ENCODE assay signal across 16 cellular contexts in the genomic region with DNA sequence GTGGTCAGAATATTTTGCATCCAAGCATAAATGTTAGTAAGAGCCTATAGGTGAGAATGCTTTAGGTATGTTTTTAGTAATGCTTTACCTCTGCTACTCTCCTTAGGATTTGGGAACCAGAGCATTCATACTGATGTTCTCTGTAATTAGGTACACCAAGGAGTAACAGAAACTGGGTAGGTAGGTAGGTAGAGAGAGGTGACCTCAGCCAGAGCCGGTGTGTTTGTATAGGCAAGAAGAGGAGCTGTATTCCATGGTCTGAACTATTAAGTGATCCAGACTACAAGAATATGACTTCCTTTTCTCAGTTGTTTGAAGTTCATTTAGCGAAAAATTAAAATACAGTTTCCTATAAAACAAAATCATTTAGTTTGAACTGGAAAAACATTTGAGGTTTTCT.
"Had no signal": no experiment of that assay in that cellular context is flagged by ENCODE, and none has a peak within 500 bp of the region (broad histone marks: within the 10 kb centered on the region; RNA-seq: fewer than 3 reads in every experiment).

No MANE protein-coding gene starts in this region.

- H3K4me1 ChIP-seq: ascending aorta, gastrocnemius medialis, heart right ventricle, tibial nerve, vagina had no signal

- H3K4me3 ChIP-seq: ascending aorta, gastrocnemius medialis, heart right ventricle, tibial nerve, vagina had no signal

- H3K9me3 Mint-ChIP-seq: activated CD4-positive, alpha-beta memory T cell treated with anti-CD3 and anti-CD28 coated beads, Interleukin-2, amount 10 ng/mL, durations not matched to agents 7 days and 5 days; activated naive CD8-positive, alpha-beta T cell treated with anti-CD3 and anti-CD28 coated beads, Interleukin-2, amount 50 U/mL, for 24 hours had no signal

- ATAC-seq: activated CD4-positive, alpha-beta T cell treated with anti-CD3 and anti-CD28 coated beads for 36 hours; activated naive CD8-positive, alpha-beta T cell treated with anti-CD3 and anti-CD28 coated beads, Interleukin-2, amount 50 U/mL, for 24 hours; gastrocnemius medialis; heart right ventricle; left ventricle myocardium superior had no signal

- H3K4me1 Mint-ChIP-seq: activated CD4-positive, alpha-beta memory T cell treated with anti-CD3 and anti-CD28 coated beads, Interleukin-2, amount 10 ng/mL, durations not matched to agents 7 days and 5 days; activated CD4-positive, alpha-beta T cell treated with anti-CD3 and anti-CD28 coated beads for 36 hours; activated naive CD8-positive, alpha-beta T cell treated with anti-CD3 and anti-CD28 coated beads, Interleukin-2, amount 50 U/mL, for 24 hours; neural crest cell had no signal

- H3K4me3 Mint-ChIP-seq: activated CD4-positive, alpha-beta memory T cell treated with anti-CD3 and anti-CD28 coated beads, Interleukin-2, amount 10 ng/mL, durations not matched to agents 7 days and 5 days; activated CD4-positive, alpha-beta T cell treated with anti-CD3 and anti-CD28 coated beads for 36 hours; activated naive CD8-positive, alpha-beta T cell treated with anti-CD3 and anti-CD28 coated beads, Interleukin-2, amount 50 U/mL, for 24 hours; neural crest cell had no signal

- DNase-seq: activated CD4-positive, alpha-beta memory T cell treated with anti-CD3 and anti-CD28 coated beads, Interleukin-2, amount 10 ng/mL, durations not matched to agents 7 days and 5 days; activated CD4-positive, alpha-beta T cell treated with anti-CD3 and anti-CD28 coated beads for 36 hours; activated naive CD4-positive, alpha-beta T cell treated with Interleukin-2 at 50 U/mL for 16 hours; activated naive CD8-positive, alpha-beta T cell treated with anti-CD3 and anti-CD28 coated beads, Interleukin-2, amount 50 U/mL, for 24 hours; gastrocnemius medialis; heart right ventricle; islet precursor cell; left ventricle myocardium superior; mesenchymal stem cell; WERI-Rb-1 had no signal

- FAIRE-seq: bronchial epithelial cell, endothelial cell of umbilical vein had no signal

- H3K27ac Mint-ChIP-seq: activated CD4-positive, alpha-beta memory T cell treated with anti-CD3 and anti-CD28 coated beads, Interleukin-2, amount 10 ng/mL, durations not matched to agents 7 days and 5 days; activated CD4-positive, alpha-beta T cell treated with anti-CD3 and anti-CD28 coated beads for 36 hours; activated naive CD8-positive, alpha-beta T cell treated with anti-CD3 and anti-CD28 coated beads, Interleukin-2, amount 50 U/mL, for 24 hours had no signal

- H3K9me3 ChIP-seq: ascending aorta, gastrocnemius medialis, heart right ventricle, tibial nerve, vagina had no signal

- H3K27ac ChIP-seq: ascending aorta, gastrocnemius medialis, heart right ventricle, tibial nerve, vagina, WERI-Rb-1 had no signal

- H3K36me3 ChIP-seq: gastrocnemius medialis, vagina had no signal

- H3K27me3 ChIP-seq: ascending aorta, gastrocnemius medialis, heart right ventricle, tibial nerve, vagina had no signal

- H3K27me3 Mint-ChIP-seq: activated CD4-positive, alpha-beta memory T cell treated with anti-CD3 and anti-CD28 coated beads, Interleukin-2, amount 10 ng/mL, durations not matched to agents 7 days and 5 days; activated CD4-positive, alpha-beta T cell treated with anti-CD3 and anti-CD28 coated beads for 36 hours; activated naive CD8-positive, alpha-beta T cell treated with anti-CD3 and anti-CD28 coated beads, Interleukin-2, amount 50 U/mL, for 24 hours had no signal
